In genomic region chr16:49189286-49189685, GRCh38 we compare ENCODE assay signal across 19 cellular contexts.
"Had no signal": no experiment of that assay in that cellular context is flagged by ENCODE, and none has a peak within 500 bp of the region (broad histone marks: within the 10 kb centered on the region; RNA-seq: fewer than 3 reads in every experiment).

No MANE protein-coding gene starts in this region.

- H3K27me3 ChIP-seq: tibial nerve, vagina had no signal

- H3K36me3 ChIP-seq: cardiac muscle cell, tibial nerve, vagina had no signal

- DNase-seq: activated naive CD4-positive, alpha-beta T cell; activated naive CD8-positive, alpha-beta T cell treated with anti-CD3 and anti-CD28 coated beads, Interleukin-2, amount 10 ng/mL, durations not matched to agents 7 days and 5 days; anterior cingulate cortex; dorsolateral prefrontal cortex; kidney; left ventricle myocardium superior; mesenchymal stem cell; nucleus accumbens; right cardiac atrium; small intestine; stimulated activated CD4-positive, alpha-beta T cell treated with anti-CD3 and anti-CD28 coated beads, Interleukin-4, amount 100 ng/mL, for 24 hours; stimulated activated naive CD4-positive, alpha-beta T cell; T1000 had no signal

- H3K4me3 ChIP-seq: cardiac muscle cell, dorsolateral prefrontal cortex, hepatocyte, tibial nerve, vagina had no signal

- H3K9me3 ChIP-seq: vagina had no signal

- H3K27ac ChIP-seq: cardiac muscle cell, dorsolateral prefrontal cortex, hepatocyte, tibial nerve, vagina had no signal

- ATAC-seq: activated CD4-positive, CD25-positive, alpha-beta regulatory T cell treated with anti-CD3 and anti-CD28 coated beads, Interleukin-2, amount 50 U/mL, for 24 hours; left ventricle myocardium superior; natural killer cell treated with Interleukin-12 subunit alpha and Interleukin-12 subunit beta and Interleukin-15 and Interleukin-18, amount 100 ng/mL, for 72 hours; right cardiac atrium had no signal

- FAIRE-seq: kidney, small intestine had no signal

- H3K4me1 ChIP-seq: tibial nerve, vagina had no signal
